Comparison of ENCODE assay signal across 1 cellular context in the genomic region with DNA sequence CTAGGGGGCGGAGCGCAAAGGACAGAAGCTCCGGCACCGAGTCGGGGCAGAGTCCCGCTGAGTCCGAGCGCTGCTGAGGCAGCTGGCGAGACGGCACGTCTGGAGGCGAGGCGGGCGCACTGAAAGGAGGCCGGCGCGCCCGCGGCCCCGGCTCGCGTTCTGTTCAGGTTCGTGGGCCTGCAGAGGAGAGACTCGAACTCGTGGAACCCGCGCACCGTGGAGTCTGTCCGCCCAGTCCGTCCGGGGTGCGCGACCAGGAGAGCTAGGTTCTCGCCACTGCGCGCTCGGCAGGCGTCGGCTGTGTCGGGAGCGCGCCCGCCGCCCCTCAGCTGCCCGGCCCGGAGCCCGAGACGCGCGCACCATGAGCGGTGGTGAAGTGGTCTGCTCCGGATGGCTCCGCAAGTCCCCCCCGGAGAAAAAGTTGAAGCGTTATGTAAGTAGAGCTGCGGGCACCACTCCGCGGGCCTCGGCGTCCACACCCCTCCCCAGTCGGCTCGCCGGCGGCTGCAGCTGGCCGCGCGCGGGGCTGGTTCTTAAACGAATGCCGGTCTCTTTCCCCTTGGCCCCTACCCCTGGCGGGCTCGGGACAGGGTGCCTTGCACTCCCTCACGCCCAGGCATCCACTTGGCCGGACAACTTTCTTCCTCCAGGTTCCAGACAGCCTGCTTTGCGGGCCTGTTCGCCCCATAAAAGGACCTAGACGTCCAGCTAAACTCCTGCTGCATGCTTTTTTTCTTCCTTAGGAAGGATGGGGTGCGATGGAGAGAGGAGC.
TF ChIP-seq lines count a peak whose summit lies in the region.

A gene (plus strand): TSS at position 49 of the 772 bp plus-strand sequence. CDS start 313 bp downstream, at position 362.

TF ChIP-seq in HepG2, 621 proteins besides CTCF, POLR2A, EP300 and RAD21 (continued from another document and continues in another):
- TF ChIP-seq, protein P1, sequence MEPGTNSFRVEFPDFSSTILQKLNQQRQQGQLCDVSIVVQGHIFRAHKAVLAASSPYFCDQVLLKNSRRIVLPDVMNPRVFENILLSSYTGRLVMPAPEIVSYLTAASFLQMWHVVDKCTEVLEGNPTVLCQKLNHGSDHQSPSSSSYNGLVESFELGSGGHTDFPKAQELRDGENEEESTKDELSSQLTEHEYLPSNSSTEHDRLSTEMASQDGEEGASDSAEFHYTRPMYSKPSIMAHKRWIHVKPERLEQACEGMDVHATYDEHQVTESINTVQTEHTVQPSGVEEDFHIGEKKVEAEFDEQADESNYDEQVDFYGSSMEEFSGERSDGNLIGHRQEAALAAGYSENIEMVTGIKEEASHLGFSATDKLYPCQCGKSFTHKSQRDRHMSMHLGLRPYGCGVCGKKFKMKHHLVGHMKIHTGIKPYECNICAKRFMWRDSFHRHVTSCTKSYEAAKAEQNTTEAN (CRISPR knock-in tag; conservative IDR thresholded peaks at IDR 0.05): no peak; the same call in 1 of the 2 replicates
- TF ChIP-seq ZNF720 (CRISPR knock-in tag; IDR thresholded peaks at IDR 0.05) (no peak), SMAD3 (CRISPR knock-in tag; IDR thresholded peaks at IDR 0.05) (0 out of 2 replicates have a peak, but pooled peaks have one; percentile 23), ZNF530 (CRISPR knock-in tag; IDR thresholded peaks at IDR 0.05; ENCODE audit: low read depth) (0 out of 2 replicates have a peak, but pooled peaks have one; percentile 43), NFIB (CRISPR knock-in tag; IDR thresholded peaks at IDR 0.05; ENCODE audit: borderline replicate concordance) (no peak), ZNF644 (CRISPR knock-in tag; IDR thresholded peaks at IDR 0.05; ENCODE audit: low read depth) (no peak), ZMYM2 (CRISPR knock-in tag; IDR thresholded peaks at IDR 0.05) (peak; percentile 82), SP140L (CRISPR knock-in tag; IDR thresholded peaks at IDR 0.05; ENCODE audit: borderline replicate concordance) (no peak), ZNF234 (CRISPR knock-in tag; conservative IDR thresholded peaks at IDR 0.05) (0 out of 2 replicates have a peak, but pooled peaks have one; percentile 14), GPN1 (CRISPR knock-in tag; IDR thresholded peaks at IDR 0.05; ENCODE audit: borderline replicate concordance) (no peak), ETV5 (CRISPR knock-in tag; IDR thresholded peaks at IDR 0.05; ENCODE audit: borderline replicate concordance) (no peak), ZNF333 (CRISPR knock-in tag; IDR thresholded peaks at IDR 0.05; ENCODE audit: borderline replicate concordance) (no peak), HOXD1 (CRISPR knock-in tag; IDR thresholded peaks at IDR 0.05) (peak; percentile 13; the same call in 1 of the 2 replicates), ZZZ3 (CRISPR knock-in tag; IDR thresholded peaks at IDR 0.05; ENCODE audit: borderline replicate concordance) (no peak), NR2F6 (IDR thresholded peaks at IDR 0.05) (no peak), NR2F6 (CRISPR knock-in tag; IDR thresholded peaks at IDR 0.05) (no peak)
- TF ChIP-seq, protein P2, sequence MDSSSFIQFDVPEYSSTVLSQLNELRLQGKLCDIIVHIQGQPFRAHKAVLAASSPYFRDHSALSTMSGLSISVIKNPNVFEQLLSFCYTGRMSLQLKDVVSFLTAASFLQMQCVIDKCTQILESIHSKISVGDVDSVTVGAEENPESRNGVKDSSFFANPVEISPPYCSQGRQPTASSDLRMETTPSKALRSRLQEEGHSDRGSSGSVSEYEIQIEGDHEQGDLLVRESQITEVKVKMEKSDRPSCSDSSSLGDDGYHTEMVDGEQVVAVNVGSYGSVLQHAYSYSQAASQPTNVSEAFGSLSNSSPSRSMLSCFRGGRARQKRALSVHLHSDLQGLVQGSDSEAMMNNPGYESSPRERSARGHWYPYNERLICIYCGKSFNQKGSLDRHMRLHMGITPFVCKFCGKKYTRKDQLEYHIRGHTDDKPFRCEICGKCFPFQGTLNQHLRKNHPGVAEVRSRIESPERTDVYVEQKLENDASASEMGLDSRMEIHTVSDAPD (CRISPR knock-in tag; IDR thresholded peaks at IDR 0.05): no peak
- TF ChIP-seq, protein P3, sequence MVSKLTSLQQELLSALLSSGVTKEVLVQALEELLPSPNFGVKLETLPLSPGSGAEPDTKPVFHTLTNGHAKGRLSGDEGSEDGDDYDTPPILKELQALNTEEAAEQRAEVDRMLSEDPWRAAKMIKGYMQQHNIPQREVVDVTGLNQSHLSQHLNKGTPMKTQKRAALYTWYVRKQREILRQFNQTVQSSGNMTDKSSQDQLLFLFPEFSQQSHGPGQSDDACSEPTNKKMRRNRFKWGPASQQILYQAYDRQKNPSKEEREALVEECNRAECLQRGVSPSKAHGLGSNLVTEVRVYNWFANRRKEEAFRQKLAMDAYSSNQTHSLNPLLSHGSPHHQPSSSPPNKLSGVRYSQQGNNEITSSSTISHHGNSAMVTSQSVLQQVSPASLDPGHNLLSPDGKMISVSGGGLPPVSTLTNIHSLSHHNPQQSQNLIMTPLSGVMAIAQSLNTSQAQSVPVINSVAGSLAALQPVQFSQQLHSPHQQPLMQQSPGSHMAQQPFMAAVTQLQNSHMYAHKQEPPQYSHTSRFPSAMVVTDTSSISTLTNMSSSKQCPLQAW (CRISPR knock-in tag; IDR thresholded peaks at IDR 0.05): no peak
- TF ChIP-seq, protein P4, sequence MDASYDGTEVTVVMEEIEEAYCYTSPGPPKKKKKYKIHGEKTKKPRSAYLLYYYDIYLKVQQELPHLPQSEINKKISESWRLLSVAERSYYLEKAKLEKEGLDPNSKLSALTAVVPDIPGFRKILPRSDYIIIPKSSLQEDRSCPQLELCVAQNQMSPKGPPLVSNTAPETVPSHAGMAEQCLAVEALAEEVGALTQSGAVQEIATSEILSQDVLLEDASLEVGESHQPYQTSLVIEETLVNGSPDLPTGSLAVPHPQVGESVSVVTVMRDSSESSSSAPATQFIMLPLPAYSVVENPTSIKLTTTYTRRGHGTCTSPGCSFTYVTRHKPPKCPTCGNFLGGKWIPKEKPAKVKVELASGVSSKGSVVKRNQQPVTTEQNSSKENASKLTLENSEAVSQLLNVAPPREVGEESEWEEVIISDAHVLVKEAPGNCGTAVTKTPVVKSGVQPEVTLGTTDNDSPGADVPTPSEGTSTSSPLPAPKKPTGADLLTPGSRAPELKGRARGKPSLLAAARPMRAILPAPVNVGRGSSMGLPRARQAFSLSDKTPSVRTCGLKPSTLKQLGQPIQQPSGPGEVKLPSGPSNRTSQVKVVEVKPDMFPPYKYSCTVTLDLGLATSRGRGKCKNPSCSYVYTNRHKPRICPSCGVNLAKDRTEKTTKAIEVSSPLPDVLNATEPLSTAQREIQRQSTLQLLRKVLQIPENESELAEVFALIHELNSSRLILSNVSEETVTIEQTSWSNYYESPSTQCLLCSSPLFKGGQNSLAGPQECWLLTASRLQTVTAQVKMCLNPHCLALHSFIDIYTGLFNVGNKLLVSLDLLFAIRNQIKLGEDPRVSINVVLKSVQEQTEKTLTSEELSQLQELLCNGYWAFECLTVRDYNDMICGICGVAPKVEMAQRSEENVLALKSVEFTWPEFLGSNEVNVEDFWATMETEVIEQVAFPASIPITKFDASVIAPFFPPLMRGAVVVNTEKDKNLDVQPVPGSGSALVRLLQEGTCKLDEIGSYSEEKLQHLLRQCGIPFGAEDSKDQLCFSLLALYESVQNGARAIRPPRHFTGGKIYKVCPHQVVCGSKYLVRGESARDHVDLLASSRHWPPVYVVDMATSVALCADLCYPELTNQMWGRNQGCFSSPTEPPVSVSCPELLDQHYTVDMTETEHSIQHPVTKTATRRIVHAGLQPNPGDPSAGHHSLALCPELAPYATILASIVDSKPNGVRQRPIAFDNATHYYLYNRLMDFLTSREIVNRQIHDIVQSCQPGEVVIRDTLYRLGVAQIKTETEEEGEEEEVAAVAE (CRISPR knock-in tag; IDR thresholded peaks at IDR 0.05; ENCODE audit: borderline replicate concordance): no peak
- TF ChIP-seq, protein P5, sequence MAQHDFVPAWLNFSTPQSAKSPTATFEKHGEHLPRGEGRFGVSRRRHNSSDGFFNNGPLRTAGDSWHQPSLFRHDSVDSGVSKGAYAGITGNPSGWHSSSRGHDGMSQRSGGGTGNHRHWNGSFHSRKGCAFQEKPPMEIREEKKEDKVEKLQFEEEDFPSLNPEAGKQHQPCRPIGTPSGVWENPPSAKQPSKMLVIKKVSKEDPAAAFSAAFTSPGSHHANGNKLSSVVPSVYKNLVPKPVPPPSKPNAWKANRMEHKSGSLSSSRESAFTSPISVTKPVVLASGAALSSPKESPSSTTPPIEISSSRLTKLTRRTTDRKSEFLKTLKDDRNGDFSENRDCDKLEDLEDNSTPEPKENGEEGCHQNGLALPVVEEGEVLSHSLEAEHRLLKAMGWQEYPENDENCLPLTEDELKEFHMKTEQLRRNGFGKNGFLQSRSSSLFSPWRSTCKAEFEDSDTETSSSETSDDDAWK (CRISPR knock-in tag; IDR thresholded peaks at IDR 0.05): no peak
- TF ChIP-seq, protein P6, sequence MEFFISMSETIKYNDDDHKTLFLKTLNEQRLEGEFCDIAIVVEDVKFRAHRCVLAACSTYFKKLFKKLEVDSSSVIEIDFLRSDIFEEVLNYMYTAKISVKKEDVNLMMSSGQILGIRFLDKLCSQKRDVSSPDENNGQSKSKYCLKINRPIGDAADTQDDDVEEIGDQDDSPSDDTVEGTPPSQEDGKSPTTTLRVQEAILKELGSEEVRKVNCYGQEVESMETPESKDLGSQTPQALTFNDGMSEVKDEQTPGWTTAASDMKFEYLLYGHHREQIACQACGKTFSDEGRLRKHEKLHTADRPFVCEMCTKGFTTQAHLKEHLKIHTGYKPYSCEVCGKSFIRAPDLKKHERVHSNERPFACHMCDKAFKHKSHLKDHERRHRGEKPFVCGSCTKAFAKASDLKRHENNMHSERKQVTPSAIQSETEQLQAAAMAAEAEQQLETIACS (CRISPR knock-in tag; IDR thresholded peaks at IDR 0.05): peak; percentile 96
- TF ChIP-seq, protein P7, sequence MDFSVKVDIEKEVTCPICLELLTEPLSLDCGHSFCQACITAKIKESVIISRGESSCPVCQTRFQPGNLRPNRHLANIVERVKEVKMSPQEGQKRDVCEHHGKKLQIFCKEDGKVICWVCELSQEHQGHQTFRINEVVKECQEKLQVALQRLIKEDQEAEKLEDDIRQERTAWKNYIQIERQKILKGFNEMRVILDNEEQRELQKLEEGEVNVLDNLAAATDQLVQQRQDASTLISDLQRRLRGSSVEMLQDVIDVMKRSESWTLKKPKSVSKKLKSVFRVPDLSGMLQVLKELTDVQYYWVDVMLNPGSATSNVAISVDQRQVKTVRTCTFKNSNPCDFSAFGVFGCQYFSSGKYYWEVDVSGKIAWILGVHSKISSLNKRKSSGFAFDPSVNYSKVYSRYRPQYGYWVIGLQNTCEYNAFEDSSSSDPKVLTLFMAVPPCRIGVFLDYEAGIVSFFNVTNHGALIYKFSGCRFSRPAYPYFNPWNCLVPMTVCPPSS (IDR thresholded peaks at IDR 0.05): no peak
- TF ChIP-seq, protein P8, sequence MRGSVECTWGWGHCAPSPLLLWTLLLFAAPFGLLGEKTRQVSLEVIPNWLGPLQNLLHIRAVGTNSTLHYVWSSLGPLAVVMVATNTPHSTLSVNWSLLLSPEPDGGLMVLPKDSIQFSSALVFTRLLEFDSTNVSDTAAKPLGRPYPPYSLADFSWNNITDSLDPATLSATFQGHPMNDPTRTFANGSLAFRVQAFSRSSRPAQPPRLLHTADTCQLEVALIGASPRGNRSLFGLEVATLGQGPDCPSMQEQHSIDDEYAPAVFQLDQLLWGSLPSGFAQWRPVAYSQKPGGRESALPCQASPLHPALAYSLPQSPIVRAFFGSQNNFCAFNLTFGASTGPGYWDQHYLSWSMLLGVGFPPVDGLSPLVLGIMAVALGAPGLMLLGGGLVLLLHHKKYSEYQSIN (CRISPR knock-in tag; IDR thresholded peaks at IDR 0.05; ENCODE audit: borderline replicate concordance): no peak
- TF ChIP-seq, protein P9, sequence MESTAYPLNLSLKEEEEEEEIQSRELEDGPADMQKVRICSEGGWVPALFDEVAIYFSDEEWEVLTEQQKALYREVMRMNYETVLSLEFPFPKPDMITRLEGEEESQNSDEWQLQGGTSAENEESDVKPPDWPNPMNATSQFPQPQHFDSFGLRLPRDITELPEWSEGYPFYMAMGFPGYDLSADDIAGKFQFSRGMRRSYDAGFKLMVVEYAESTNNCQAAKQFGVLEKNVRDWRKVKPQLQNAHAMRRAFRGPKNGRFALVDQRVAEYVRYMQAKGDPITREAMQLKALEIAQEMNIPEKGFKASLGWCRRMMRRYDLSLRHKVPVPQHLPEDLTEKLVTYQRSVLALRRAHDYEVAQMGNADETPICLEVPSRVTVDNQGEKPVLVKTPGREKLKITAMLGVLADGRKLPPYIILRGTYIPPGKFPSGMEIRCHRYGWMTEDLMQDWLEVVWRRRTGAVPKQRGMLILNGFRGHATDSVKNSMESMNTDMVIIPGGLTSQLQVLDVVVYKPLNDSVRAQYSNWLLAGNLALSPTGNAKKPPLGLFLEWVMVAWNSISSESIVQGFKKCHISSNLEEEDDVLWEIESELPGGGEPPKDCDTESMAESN (CRISPR knock-in tag; conservative IDR thresholded peaks at IDR 0.05): no peak
- TF ChIP-seq, protein P10, sequence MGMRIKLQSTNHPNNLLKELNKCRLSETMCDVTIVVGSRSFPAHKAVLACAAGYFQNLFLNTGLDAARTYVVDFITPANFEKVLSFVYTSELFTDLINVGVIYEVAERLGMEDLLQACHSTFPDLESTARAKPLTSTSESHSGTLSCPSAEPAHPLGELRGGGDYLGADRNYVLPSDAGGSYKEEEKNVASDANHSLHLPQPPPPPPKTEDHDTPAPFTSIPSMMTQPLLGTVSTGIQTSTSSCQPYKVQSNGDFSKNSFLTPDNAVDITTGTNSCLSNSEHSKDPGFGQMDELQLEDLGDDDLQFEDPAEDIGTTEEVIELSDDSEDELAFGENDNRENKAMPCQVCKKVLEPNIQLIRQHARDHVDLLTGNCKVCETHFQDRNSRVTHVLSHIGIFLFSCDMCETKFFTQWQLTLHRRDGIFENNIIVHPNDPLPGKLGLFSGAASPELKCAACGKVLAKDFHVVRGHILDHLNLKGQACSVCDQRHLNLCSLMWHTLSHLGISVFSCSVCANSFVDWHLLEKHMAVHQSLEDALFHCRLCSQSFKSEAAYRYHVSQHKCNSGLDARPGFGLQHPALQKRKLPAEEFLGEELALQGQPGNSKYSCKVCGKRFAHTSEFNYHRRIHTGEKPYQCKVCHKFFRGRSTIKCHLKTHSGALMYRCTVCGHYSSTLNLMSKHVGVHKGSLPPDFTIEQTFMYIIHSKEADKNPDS (CRISPR knock-in tag; IDR thresholded peaks at IDR 0.05): 0 out of 2 replicates have a peak, but pooled peaks have one; percentile 10
- TF ChIP-seq, protein P11, sequence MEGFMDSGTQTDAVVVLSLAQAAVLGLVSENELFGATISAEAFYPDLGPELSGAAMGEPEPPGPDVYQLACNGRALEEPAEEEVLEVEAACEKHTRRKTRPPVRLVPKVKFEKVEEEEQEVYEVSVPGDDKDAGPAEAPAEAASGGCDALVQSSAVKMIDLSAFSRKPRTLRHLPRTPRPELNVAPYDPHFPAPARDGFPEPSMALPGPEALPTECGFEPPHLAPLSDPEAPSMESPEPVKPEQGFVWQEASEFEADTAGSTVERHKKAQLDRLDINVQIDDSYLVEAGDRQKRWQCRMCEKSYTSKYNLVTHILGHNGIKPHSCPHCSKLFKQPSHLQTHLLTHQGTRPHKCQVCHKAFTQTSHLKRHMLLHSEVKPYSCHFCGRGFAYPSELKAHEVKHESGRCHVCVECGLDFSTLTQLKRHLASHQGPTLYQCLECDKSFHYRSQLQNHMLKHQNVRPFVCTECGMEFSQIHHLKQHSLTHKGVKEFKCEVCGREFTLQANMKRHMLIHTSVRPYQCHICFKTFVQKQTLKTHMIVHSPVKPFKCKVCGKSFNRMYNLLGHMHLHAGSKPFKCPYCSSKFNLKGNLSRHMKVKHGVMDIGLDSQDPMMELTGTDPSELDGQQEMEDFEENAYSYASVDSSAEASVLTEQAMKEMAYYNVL (CRISPR knock-in tag; IDR thresholded peaks at IDR 0.05; ENCODE audit: borderline replicate concordance): no peak
- TF ChIP-seq, protein P12, sequence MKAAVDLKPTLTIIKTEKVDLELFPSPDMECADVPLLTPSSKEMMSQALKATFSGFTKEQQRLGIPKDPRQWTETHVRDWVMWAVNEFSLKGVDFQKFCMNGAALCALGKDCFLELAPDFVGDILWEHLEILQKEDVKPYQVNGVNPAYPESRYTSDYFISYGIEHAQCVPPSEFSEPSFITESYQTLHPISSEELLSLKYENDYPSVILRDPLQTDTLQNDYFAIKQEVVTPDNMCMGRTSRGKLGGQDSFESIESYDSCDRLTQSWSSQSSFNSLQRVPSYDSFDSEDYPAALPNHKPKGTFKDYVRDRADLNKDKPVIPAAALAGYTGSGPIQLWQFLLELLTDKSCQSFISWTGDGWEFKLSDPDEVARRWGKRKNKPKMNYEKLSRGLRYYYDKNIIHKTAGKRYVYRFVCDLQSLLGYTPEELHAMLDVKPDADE (CRISPR knock-in tag; IDR thresholded peaks at IDR 0.05): no peak
